13 cellular contexts compared by ENCODE assay signal in genomic region chr15:52788099-52788986, GRCh38. TPM values are rescaled to one million over a fixed set of nuclear protein-coding genes. Genes with fewer than 3 reads are reported as not detected.
A peak's percentile ranks its signal among the peaks of the same experiment; 100 is the strongest.
DNase-seq lines count a peak whose midpoint lies in the region; ATAC-seq and TF ChIP-seq lines count a peak whose summit lies in the region.
"Had no signal": no experiment of that assay in that cellular context is flagged by ENCODE, and none has a peak within 500 bp of the region (broad histone marks: within the 10 kb centered on the region; RNA-seq: fewer than 3 reads in every experiment).

No MANE protein-coding gene starts in this region.

- H3K27me3 ChIP-seq in breast epithelium, result peaks cover 8 to 95% of the 10 kb centered on the region in 2 donors

- no peak overlapping the region for H3K27ac ChIP-seq in breast epithelium
- H3K27ac ChIP-seq: thyroid gland had no signal

- H3K4me1 Mint-ChIP-seq in MCF 10A (ENCODE audit: insufficient read depth, unreplicated experiment) (no peaks in the 10 kb centered on the region), T-helper 17 cell (peaks cover 13% of the 10 kb centered on the region)
- H3K4me1 Mint-ChIP-seq in stimulated activated memory B cell treated with anti-CD40 and anti-IgM and Interleukin-4, amounts not matched to agents 10 μg/mL and 1 μg/mL and 100 μg/mL, for 72 hours, result peaks cover 34% of the 10 kb centered on the region

- H3K9me3 ChIP-seq in breast epithelium, result no peaks in the 10 kb centered on the region
- H3K9me3 ChIP-seq in T-helper 17 cell (ENCODE audit: control insufficient read depth, low read length, poor library complexity, severe bottlenecking), result peaks cover 2% of the 10 kb centered on the region
- no peaks in the 10 kb centered on the region for H3K9me3 ChIP-seq in iPS-18c (ENCODE audit: control insufficient read depth, insufficient read depth, low read length)
- H3K9me3 ChIP-seq: thyroid gland had no signal

- CTCF ChIA-PET in MCF 10A (lab: Yijun Ruan, JAX), result interaction anchor here (2.2 kb wide), 1 partner anchor 8 kb away, joined by 11 read pairs; no protein-coding TSS in a partner anchor

- H3K4me3 Mint-ChIP-seq in MCF 10A (ENCODE audit: unreplicated experiment), result peak overlapping the region; percentile 71
- H3K4me3 Mint-ChIP-seq in T-helper 17 cell, result peak overlapping the region; percentile 83
- peak overlapping the region; percentile 74 for H3K4me3 Mint-ChIP-seq in stimulated activated memory B cell treated with anti-CD40 and anti-IgM and Interleukin-4, amounts not matched to agents 10 μg/mL and 1 μg/mL and 100 μg/mL, for 72 hours

- BruUV-seq in MCF 10A (replicated peaks; lab: Mats Ljungman, UMichigan), result no TSS peak

- H3K36me3 Mint-ChIP-seq in MCF 10A (ENCODE audit: insufficient read depth, unreplicated experiment) (no peaks in the 10 kb centered on the region), T-helper 17 cell (ENCODE audit: low read depth) (peaks cover 2% of the 10 kb centered on the region)
- H3K36me3 Mint-ChIP-seq in stimulated activated memory B cell treated with anti-CD40 and anti-IgM and Interleukin-4, amounts not matched to agents 10 μg/mL and 1 μg/mL and 100 μg/mL, for 72 hours, result no peaks in the 10 kb centered on the region

- H3K27ac Mint-ChIP-seq in MCF 10A (ENCODE audit: low read depth, unreplicated experiment) (no peak overlapping the region), T-helper 17 cell (no peak overlapping the region)
- H3K27ac Mint-ChIP-seq in stimulated activated memory B cell treated with anti-CD40 and anti-IgM and Interleukin-4, amounts not matched to agents 10 μg/mL and 1 μg/mL and 100 μg/mL, for 72 hours, result peak overlapping the region; percentile 10

- POLR2A ChIA-PET in MCF 10A (lab: Yijun Ruan, JAX), result no interaction called here

- TF ChIP-seq POLR2A in breast epithelium (IDR thresholded peaks at IDR 0.05), result no peak

- peaks cover 0 to 8% of the 10 kb centered on the region in 2 donors for H3K4me1 ChIP-seq in breast epithelium

- H3K9me3 Mint-ChIP-seq in MCF 10A (ENCODE audit: unreplicated experiment), result no peaks in the 10 kb centered on the region
- H3K9me3 Mint-ChIP-seq in stimulated activated memory B cell treated with anti-CD40 and anti-IgM and Interleukin-4, amounts not matched to agents 10 μg/mL and 1 μg/mL and 100 μg/mL, for 72 hours, result no peaks in the 10 kb centered on the region

- no peak for TF ChIP-seq CTCF in MCF 10A (IDR thresholded peaks at IDR 0.05; ENCODE audit: unreplicated experiment)
- no peak for TF ChIP-seq CTCF in breast epithelium (IDR thresholded peaks at IDR 0.05)

- H3K36me3 ChIP-seq in breast epithelium, result no peaks in the 10 kb centered on the region
- H3K36me3 ChIP-seq: thyroid gland had no signal

- DNase-seq in MCF 10A (ENCODE audit: unreplicated experiment) (no peak), breast epithelium (ENCODE audit: low spot score in 2 of 2) (no peak), T-helper 17 cell (no peak), cerebellar cortex (ENCODE audit: low spot score) (no peak), NCI-H1105 (lab: John Stamatoyannopoulos, UW) (no peak)
- DNase-seq: MV-4-11, thyroid gland had no signal

- ATAC-seq in T-helper 17 cell (no peak), HG03108 (IDR thresholded peaks at IDR 0.05; ENCODE audit: unreplicated experiment) (no peak)
- ATAC-seq in stimulated activated memory B cell treated with anti-CD40 and anti-IgM and Interleukin-4, amounts not matched to agents 10 μg/mL and 1 μg/mL and 100 μg/mL, for 72 hours, result no peak

- intact Hi-C loops in MCF 10A (cut with micrococcal nuclease) (no loop called here), breast epithelium (cut with DNase I; ENCODE audit: low total_unique reads) (no loop called here)

- H3K27me3 Mint-ChIP-seq in MCF 10A (ENCODE audit: insufficient read depth, unreplicated experiment) (peaks cover 76% of the 10 kb centered on the region), T-helper 17 cell (peaks cover 83% of the 10 kb centered on the region)
- H3K27me3 Mint-ChIP-seq in stimulated activated memory B cell treated with anti-CD40 and anti-IgM and Interleukin-4, amounts not matched to agents 10 μg/mL and 1 μg/mL and 100 μg/mL, for 72 hours, result peaks cover 93% of the 10 kb centered on the region

- no peak overlapping the region for H3K4me3 ChIP-seq in breast epithelium
- H3K4me3 ChIP-seq in iPS-18c (ENCODE audit: insufficient read depth, low read depth, low read length), result peak overlapping the region; percentile 20; the same call in 1 of the 2 replicates
- H3K4me3 ChIP-seq: thyroid gland had no signal

RNA-seq across cellular contexts. Expression of gene ONECUT1, which starts 1.8 kb away (rescaled TPM):
- total RNA-seq in MCF 10A (2022) (not detected in 2 replicates), breast epithelium (not detected), T-helper 17 cell (not detected)
- total RNA-seq: fibroblast of lung; pulmonary artery endothelial cell; T-helper 1 cell treated with Interleukin-12 subunit alpha and Interleukin-12 subunit beta and Interleukin-4 antibody, amounts not matched to agents 30 ng/mL and 1 ng/mL, for 36 hours; thyroid gland had no signal
